8 cellular contexts compared by ENCODE assay signal in the genomic region with DNA sequence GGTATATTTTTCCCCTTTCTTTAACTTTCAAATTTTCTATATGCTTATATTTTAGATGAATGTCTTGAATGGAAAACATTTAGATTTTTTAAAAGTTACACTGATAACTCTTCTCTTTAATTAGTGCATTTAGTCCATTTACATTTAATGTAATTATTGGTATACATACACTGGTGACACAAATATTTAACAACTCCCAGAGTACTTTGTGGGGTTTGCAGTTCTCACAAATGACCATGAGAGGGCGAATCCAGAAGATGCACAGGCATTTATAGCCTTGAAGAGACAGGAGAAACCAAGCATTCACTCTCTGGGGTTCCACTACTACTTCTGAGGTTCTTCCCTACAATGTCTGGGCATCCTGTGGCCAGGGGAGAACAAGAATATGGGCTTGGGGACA.
A peak's percentile ranks its signal among the peaks of the same experiment; 100 is the strongest.
DNase-seq lines count a peak whose midpoint lies in the region; ATAC-seq and TF ChIP-seq lines count a peak whose summit lies in the region.

No MANE protein-coding gene starts in this region.

- H3K79me2 ChIP-seq in DND-41 (ENCODE audit: insufficient read depth, low read length), result no peaks in the 10 kb centered on the region
- no peaks in the 10 kb centered on the region for H3K79me2 ChIP-seq in mesendoderm (ENCODE audit: control insufficient read depth, insufficient read depth, low read length)

- H3K27ac ChIP-seq in DND-41 (ENCODE audit: low read length) (no peak overlapping the region), body of pancreas (no peak overlapping the region), mesendoderm (ENCODE audit: low read depth, low read length) (no peak overlapping the region)

- no peaks in the 10 kb centered on the region for H3K4me1 ChIP-seq in DND-41 (ENCODE audit: insufficient read depth, low read length)
- no peaks in the 10 kb centered on the region for H3K4me1 ChIP-seq in body of pancreas
- no peaks in the 10 kb centered on the region for H3K4me1 ChIP-seq in mesendoderm (ENCODE audit: control insufficient read depth, low read depth, low read length)

- no peaks in the 10 kb centered on the region for H4K20me1 ChIP-seq in DND-41 (ENCODE audit: insufficient read depth, low read length)

- WGBS in body of pancreas, 2 donors, result 7 to 13% methylated on average over 1 of the region's 1 CpG
- WGBS in mesendoderm (ENCODE audit: extremely low coverage, insufficient coverage, low lambda C conversion rate), result no CpG with 5 or more reads among the region's 1 CpG

- intact Hi-C loops in body of pancreas (cut with DNase I) (no loop called here), posterior vena cava (cut with DNase I) (no loop called here)

- no peak overlapping the region for H4K5ac ChIP-seq in mesendoderm (ENCODE audit: low read length)

- no peak overlapping the region for H3K4ac ChIP-seq in mesendoderm (ENCODE audit: low read depth, low read length)

- H3K4me2 ChIP-seq in DND-41 (ENCODE audit: insufficient read depth, low read length) (no peak overlapping the region), mesendoderm (ENCODE audit: low read length) (no peak overlapping the region)

- H3K23ac ChIP-seq in mesendoderm (ENCODE audit: low read length), result no peak overlapping the region

- H3K36me3 ChIP-seq in DND-41 (ENCODE audit: insufficient read depth, low read length) (no peaks in the 10 kb centered on the region), body of pancreas (replicated peaks in 1 of 2; ENCODE audit: insufficient read depth in 1 of 2, low read depth in 2 of 2) (no peaks in the 10 kb centered on the region), mesendoderm (ENCODE audit: control insufficient read depth, insufficient read depth, low read length) (no peaks in the 10 kb centered on the region)

- no peak overlapping the region for H2BK120ac ChIP-seq in mesendoderm (ENCODE audit: low read depth, low read length)

- ATAC-seq in DND-41 (ENCODE audit: insufficient read depth, low read depth) (no peak), body of pancreas (no peak), omental fat pad (ENCODE audit: low FRiP score) (no peak), GM18870 (IDR thresholded peaks at IDR 0.05; ENCODE audit: unreplicated experiment) (no peak)

- peak; percentile 10 for DNase-seq in DND-41
- peak; percentile 37 to 59 for DNase-seq in Kasumi-1 (lab: John Stamatoyannopoulos, UW)
- no peak for DNase-seq in body of pancreas
- peak; percentile 60 for DNase-seq in mesendoderm
- no peak for DNase-seq in omental fat pad (ENCODE audit: low spot score)
- DNase-seq in posterior vena cava (ENCODE audit: low spot score), result no peak
- DNase-seq in activated CD4-positive, alpha-beta T cell treated with anti-CD3 and anti-CD28 coated beads for 1 hour, result no peak

- TF ChIP-seq CTCF in DND-41 (IDR thresholded peaks at IDR 0.05; ENCODE audit: borderline replicate concordance, extremely low read depth, low read length, poor library complexity, severe bottlenecking) (peak; percentile 64), body of pancreas (IDR thresholded peaks at IDR 0.05) (peak in 5 of 7 experiments; percentile 8 to 25 (median 21)), omental fat pad (IDR thresholded peaks at IDR 0.05) (peak in 1 of 3 donors; percentile 67)

- no peak overlapping the region for H2AK5ac ChIP-seq in mesendoderm (ENCODE audit: low read length)

- no peak overlapping the region for H3K56ac ChIP-seq in mesendoderm (ENCODE audit: low read length)

- TF ChIP-seq POLR2A in body of pancreas (IDR thresholded peaks at IDR 0.05), result no peak

- H2BK5ac ChIP-seq in mesendoderm (ENCODE audit: low read length), result no peak overlapping the region

- H3K79me1 ChIP-seq in mesendoderm (ENCODE audit: low read length), result no peaks in the 10 kb centered on the region

- no peaks in the 10 kb centered on the region for H3K9me3 ChIP-seq in DND-41 (ENCODE audit: insufficient read depth, low read length, severe bottlenecking)
- H3K9me3 ChIP-seq in body of pancreas, result no peaks in the 10 kb centered on the region

- no peak overlapping the region for H3K18ac ChIP-seq in mesendoderm (ENCODE audit: low read length)

- H3K4me3 ChIP-seq in DND-41 (ENCODE audit: low read depth in 1 of 2, low read length in 2 of 2) (no peak overlapping the region), body of pancreas (no peak overlapping the region), mesendoderm (ENCODE audit: low read length) (no peak overlapping the region)

- H4K8ac ChIP-seq in mesendoderm (ENCODE audit: low read depth, low read length), result no peak overlapping the region

- H3K9ac ChIP-seq in DND-41 (ENCODE audit: low read depth, low read length) (no peak overlapping the region), mesendoderm (ENCODE audit: low read length) (no peak overlapping the region)

- H3K27me3 ChIP-seq in DND-41 (ENCODE audit: insufficient read depth, low read length, poor library complexity), result no peaks in the 10 kb centered on the region
- no peaks in the 10 kb centered on the region for H3K27me3 ChIP-seq in body of pancreas
- H3K27me3 ChIP-seq in mesendoderm (ENCODE audit: insufficient read depth, low read length, poor library complexity), result no peaks in the 10 kb centered on the region

- H2AFZ ChIP-seq in DND-41 (ENCODE audit: low read depth, low read length), result no peak overlapping the region

- no peak overlapping the region for H2BK15ac ChIP-seq in mesendoderm (replicated peaks; ENCODE audit: low read depth)

Comparison
In these comparisons a context has a peak if more than half of its experiments do, and no peak if none do; other contexts are left out.
1. DNase-seq: peak in DND-41 (single experiment), Kasumi-1 (2 of 2) and mesendoderm (single experiment); none in body of pancreas (0 of 4), omental fat pad (single experiment), posterior vena cava (single experiment) and activated CD4-positive, alpha-beta T cell treated with anti-CD3 and anti-CD28 coated beads for 1 hour (single experiment).